Comparison of ENCODE assay signal across 26 cellular contexts in genomic region chr11:112794321-112794720, GRCh38.
DNase-seq lines count a peak whose midpoint lies in the region; ATAC-seq and TF ChIP-seq lines count a peak whose summit lies in the region.
"Had no signal": no experiment of that assay in that cellular context is flagged by ENCODE, and none has a peak within 500 bp of the region (broad histone marks: within the 10 kb centered on the region; RNA-seq: fewer than 3 reads in every experiment).

No MANE protein-coding gene starts in this region.

- intact Hi-C loops in left lung (cut with DNase I) = no loop called here

- H3K4me3 ChIP-seq in left lung = no peak overlapping the region
- H3K4me3 ChIP-seq in stomach smooth muscle (ENCODE audit: low read length in 2 of 2) = no peak overlapping the region
- H3K4me3 ChIP-seq: smooth muscle cell, tibial artery had no signal

- ATAC-seq in left lung = peak; percentile 36
- no peak for ATAC-seq in GM21423 (IDR thresholded peaks at IDR 0.05; ENCODE audit: unreplicated experiment)
- ATAC-seq: activated CD8-positive, alpha-beta T cell treated with anti-CD3 and anti-CD28 coated beads for 36 hours; stimulated activated naive CD8-positive, alpha-beta T cell treated with anti-CD3 and anti-CD28 coated beads, Interleukin-15, amount 100 ng/mL, for 72 hours had no signal

- DNase-seq in AG20443 (ENCODE audit: low spot score) = peak; percentile 75
- peak; percentile 65 for DNase-seq in RPMI7951 (ENCODE audit: low read depth)
- no peak for DNase-seq in left lung
- DNase-seq in caudate nucleus (lab: John Stamatoyannopoulos, UW) = no peak
- no peak for DNase-seq in SHP77 (lab: John Stamatoyannopoulos, UW)
- DNase-seq: activated CD4-positive, alpha-beta T cell treated with anti-CD3 and anti-CD28 coated beads for 1 hour; activated CD8-positive, alpha-beta T cell treated with anti-CD3 and anti-CD28 coated beads for 36 hours; activated naive CD8-positive, alpha-beta T cell treated with anti-CD3 and anti-CD28 coated beads for 36 hours; activated T-cell treated with anti-CD3 and anti-CD28 coated beads for 4 hours; DMS79; GDM1; glutamatergic neuron; HFFc6; KBM-7; MM.1S; NCI-H1436; NCI-H2107; NCI-H446 treated with DMSO at 0.1 percent for 48 hours; NCI-H82; stimulated activated CD4-positive, alpha-beta T cell treated with anti-CD3 and anti-CD28 coated beads, Interleukin-1b, Interleukin-23, amount 100 ng/mL, for 48 hours; stimulated activated CD8-positive, alpha-beta memory T cell treated with anti-CD3 and anti-CD28 coated beads, Interleukin-4, amount 100 ng/mL, for 48 hours; stimulated activated naive CD8-positive, alpha-beta T cell treated with anti-CD3 and anti-CD28 coated beads, Interleukin-15, amount 100 ng/mL, for 72 hours; tibial artery had no signal

- no peak for TF ChIP-seq CTCF in left lung (IDR thresholded peaks at IDR 0.05)

- peaks cover 0 to 5% of the 10 kb centered on the region in 2 donors for H3K27me3 ChIP-seq in left lung
- H3K27me3 ChIP-seq in stomach smooth muscle (ENCODE audit: control insufficient read depth in 1 of 2, insufficient read depth in 2 of 2, low read length in 2 of 2) = no peaks in the 10 kb centered on the region
- H3K27me3 ChIP-seq: tibial artery had no signal

- H3K36me3 ChIP-seq in left lung (no peaks in the 10 kb centered on the region), stomach smooth muscle (ENCODE audit: control insufficient read depth in 2 of 2, insufficient read depth in 2 of 2, low read length in 2 of 2) (no peaks in the 10 kb centered on the region)
- H3K36me3 ChIP-seq: tibial artery had no signal

- no peak overlapping the region for H3K9ac ChIP-seq in stomach smooth muscle (ENCODE audit: low read length in 2 of 2)

- H3K27ac ChIP-seq in left lung = no peak overlapping the region
- H3K27ac ChIP-seq in stomach smooth muscle (ENCODE audit: low read length) = peak overlapping the region; percentile 78
- no peak overlapping the region for H3K27ac ChIP-seq in caudate nucleus (ENCODE audit: low read depth, low read length)

- H3K4me1 ChIP-seq in left lung = no peaks in the 10 kb centered on the region
- peaks cover 35% of the 10 kb centered on the region for H3K4me1 ChIP-seq in stomach smooth muscle (ENCODE audit: control insufficient read depth, insufficient read depth, low read length)

- H3K9me3 ChIP-seq in left lung (no peaks in the 10 kb centered on the region), stomach smooth muscle (ENCODE audit: control insufficient read depth in 2 of 2, low read length in 2 of 2) (no peaks in the 10 kb centered on the region)
- H3K9me3 ChIP-seq: tibial artery had no signal

Comparison
In these comparisons a context has a peak if more than half of its experiments do, and no peak if none do; other contexts are left out.
1. DNase-seq: peak in AG20443 (single experiment) and RPMI7951 (single experiment); none in left lung (0 of 2), caudate nucleus (0 of 61) and SHP77 (0 of 2).